Comparison of ENCODE assay signal across 7 cellular contexts in the genomic region with DNA sequence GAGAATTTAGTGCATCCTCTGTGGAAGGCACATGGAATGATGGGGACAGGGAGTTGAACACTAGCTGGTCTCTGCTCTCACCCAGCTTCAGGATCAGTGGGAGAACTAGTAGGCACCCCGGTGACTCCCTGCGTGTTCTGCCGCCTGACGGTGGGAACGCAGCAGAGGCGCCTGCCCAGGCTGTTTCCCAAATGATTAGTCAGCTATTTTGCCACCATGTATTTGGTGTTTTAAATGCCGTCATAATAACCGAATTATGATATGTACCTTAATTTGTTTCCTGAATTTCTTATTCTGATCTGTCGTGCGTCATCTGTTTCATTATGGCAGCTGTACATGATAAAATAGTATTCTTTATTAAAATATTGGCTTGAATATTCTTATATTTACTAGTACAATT.
"Had no signal": no experiment of that assay in that cellular context is flagged by ENCODE, and none has a peak within 500 bp of the region (broad histone marks: within the 10 kb centered on the region; RNA-seq: fewer than 3 reads in every experiment).

No MANE protein-coding gene starts in this region.

- FAIRE-seq: H54 had no signal

- DNase-seq: GM23248, GOT3, H9, HCEC 1CT, KBM-7 had no signal

- H3K27ac Mint-ChIP-seq: H9 had no signal

- H3K4me3 ChIP-seq: GM23248 had no signal

- H3K4me3 Mint-ChIP-seq: H9 had no signal

- H3K27ac ChIP-seq: GM23248, KMS-11 had no signal

- H3K9ac ChIP-seq: GM23248, KMS-11 had no signal

- H3K4me2 ChIP-seq: KMS-11 had no signal

- H2AFZ ChIP-seq: GM23248 had no signal
